19 cellular contexts compared by ENCODE assay signal in the genomic region with DNA sequence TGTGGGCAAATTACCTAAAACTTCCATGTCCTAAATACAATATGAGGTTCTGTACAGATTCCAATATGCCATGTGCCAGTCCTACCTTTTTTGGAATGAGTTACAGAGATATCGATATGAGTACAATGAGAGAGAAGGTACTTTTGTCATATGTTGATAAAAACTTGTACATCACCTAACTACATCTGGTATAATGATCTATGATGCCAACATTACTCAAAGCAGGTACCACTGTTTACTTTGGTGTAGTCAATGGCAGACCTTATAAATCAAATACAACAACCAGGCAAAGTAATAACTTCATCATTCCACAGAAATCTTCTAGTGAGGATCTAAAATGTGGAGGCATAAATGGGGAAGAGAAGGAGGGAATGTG. TPM values are rescaled to one million over a fixed set of nuclear protein-coding genes. Genes with fewer than 3 reads are reported as not detected.
A peak's percentile ranks its signal among the peaks of the same experiment; 100 is the strongest.
DNase-seq lines count a peak whose midpoint lies in the region; ATAC-seq and TF ChIP-seq lines count a peak whose summit lies in the region.
"Had no signal": no experiment of that assay in that cellular context is flagged by ENCODE, and none has a peak within 500 bp of the region (broad histone marks: within the 10 kb centered on the region; RNA-seq: fewer than 3 reads in every experiment).

No MANE protein-coding gene starts in this region.

- H3K9me3 Mint-ChIP-seq in activated CD4-positive, alpha-beta T cell treated with anti-CD3 and anti-CD28 coated beads, Interleukin-2, amount 10 ng/mL, durations not matched to agents 24 days and 14 days: no peaks in the 10 kb centered on the region
- H3K9me3 Mint-ChIP-seq: nephron had no signal

- CTCF ChIA-PET in PC-3 (lab: Charles Lee): no interaction called here

- peak overlapping the region; percentile 75 for H3K9ac ChIP-seq in PC-3 (ENCODE audit: low read length)
- H3K9ac ChIP-seq in trophoblast cell (ENCODE audit: low read length): no peak overlapping the region

- H2BK12ac ChIP-seq in trophoblast cell (ENCODE audit: low read length): no peak overlapping the region

- peaks cover 66% of the 10 kb centered on the region for H3K36me3 Mint-ChIP-seq in activated CD4-positive, alpha-beta T cell treated with anti-CD3 and anti-CD28 coated beads, Interleukin-2, amount 10 ng/mL, durations not matched to agents 24 days and 14 days (ENCODE audit: low read depth)

- H4K20me1 ChIP-seq in PC-3 (ENCODE audit: low read length): no peaks in the 10 kb centered on the region; the same call in 1 of the 2 replicates

- H3K14ac ChIP-seq in trophoblast cell (ENCODE audit: low read length): peak overlapping the region; percentile 2

- H3K4me3 ChIP-seq in PC-3 (ENCODE audit: low read length) (peak overlapping the region; percentile 56), breast epithelium (no peak overlapping the region), trophoblast cell (ENCODE audit: low read depth, low read length) (no peak overlapping the region)
- H3K4me3 ChIP-seq: dorsolateral prefrontal cortex, prostate gland, upper lobe of right lung had no signal

- H4K91ac ChIP-seq in trophoblast cell (ENCODE audit: low read depth, low read length): peak overlapping the region; percentile 36

- H4K12ac ChIP-seq in trophoblast cell (ENCODE audit: low read depth, low read length): no peak overlapping the region

- no peak for TF ChIP-seq CTCF in PC-3 (conservative IDR thresholded peaks at IDR 0.05; ENCODE audit: low read depth, low read length)
- no peak for TF ChIP-seq CTCF in breast epithelium (IDR thresholded peaks at IDR 0.05)

- H2BK5ac ChIP-seq in trophoblast cell (ENCODE audit: low read depth, low read length, poor library complexity): no peak overlapping the region

- no peak for DNase-seq in activated CD4-positive, alpha-beta T cell treated with anti-CD3 and anti-CD28 coated beads, Interleukin-2, amount 10 ng/mL, durations not matched to agents 24 days and 14 days
- DNase-seq in activated CD4-positive, alpha-beta T cell treated with anti-CD3 and anti-CD28 coated beads for 4 hours: no peak
- peak; percentile 58 for DNase-seq in PC-3
- DNase-seq in breast epithelium (ENCODE audit: low spot score in 2 of 2): no peak
- DNase-seq in trophoblast cell: no peak
- DNase-seq in Ammon's horn (ENCODE audit: low spot score): no peak
- DNase-seq: activated CD4-positive, alpha-beta T cell treated with anti-CD3 and anti-CD28 coated beads, Interleukin-2, amount 50 U/mL, for 4 hours; activated gamma-delta T cell; brain microvascular endothelial cell; DMS79; dorsolateral prefrontal cortex; NCI-H1417 treated with DMSO at 0.1 percent for 48 hours; NCI-H748 treated with DMSO at 0.1 percent for 48 hours; upper lobe of right lung had no signal

- H3K27me3 Mint-ChIP-seq in activated CD4-positive, alpha-beta T cell treated with anti-CD3 and anti-CD28 coated beads, Interleukin-2, amount 10 ng/mL, durations not matched to agents 24 days and 14 days: no peaks in the 10 kb centered on the region

- no peak overlapping the region for H3K23ac ChIP-seq in trophoblast cell (ENCODE audit: low read length)

- peaks cover 3% of the 10 kb centered on the region for H3K36me3 ChIP-seq in PC-3 (ENCODE audit: low read depth, low read length)
- H3K36me3 ChIP-seq in breast epithelium: peaks cover 2% of the 10 kb centered on the region
- peaks cover 19 to 33% of the 10 kb centered on the region in 2 experiments for H3K36me3 ChIP-seq in trophoblast cell (ENCODE audit: control insufficient read depth in 1 of 2, insufficient read depth in 2 of 2, low read length in 2 of 2)

- peak overlapping the region; percentile 96 for H3K27ac Mint-ChIP-seq in activated CD4-positive, alpha-beta T cell treated with anti-CD3 and anti-CD28 coated beads, Interleukin-2, amount 10 ng/mL, durations not matched to agents 24 days and 14 days
- H3K27ac Mint-ChIP-seq: nephron had no signal

- no peak overlapping the region for H2BK120ac ChIP-seq in trophoblast cell (ENCODE audit: insufficient read depth, low read length, poor library complexity)

- no peaks in the 10 kb centered on the region for H3K9me2 ChIP-seq in PC-3 (replicated peaks; ENCODE audit: low read length)

- no peak overlapping the region for H3K4ac ChIP-seq in trophoblast cell (ENCODE audit: low read depth, low read length)

- POLR2A ChIA-PET in PC-3 (lab: Charles Lee; ENCODE audit: unreplicated experiment): no interaction called here

- H3K27ac ChIP-seq in PC-3 (ENCODE audit: low read length): peak overlapping the region; percentile 96
- peak overlapping the region; percentile 66 to 67 for H3K27ac ChIP-seq in breast epithelium
- peak overlapping the region; percentile 79 for H3K27ac ChIP-seq in trophoblast cell (ENCODE audit: low read depth, low read length)
- H3K27ac ChIP-seq: brain microvascular endothelial cell, dorsolateral prefrontal cortex, prostate gland, upper lobe of right lung had no signal

- H3F3A ChIP-seq in PC-3 (ENCODE audit: low read length, unreplicated experiment): no peaks in the 10 kb centered on the region

- no peaks in the 10 kb centered on the region for H3K9me3 ChIP-seq in PC-3 (ENCODE audit: low read length)
- H3K9me3 ChIP-seq in breast epithelium: no peaks in the 10 kb centered on the region
- H3K9me3 ChIP-seq in trophoblast cell (ENCODE audit: insufficient read depth, low read depth, low read length): no peaks in the 10 kb centered on the region
- H3K9me3 ChIP-seq: prostate gland, upper lobe of right lung had no signal

- TF ChIP-seq POLR2A in breast epithelium (IDR thresholded peaks at IDR 0.05): no peak

- no CpG with 5 or more reads among the region's 1 CpG for WGBS in trophoblast cell (ENCODE audit: extremely low coverage, insufficient coverage, insufficient read length)

- peak overlapping the region; percentile 85 for H3K4me2 ChIP-seq in PC-3 (ENCODE audit: low read length)
- peak overlapping the region; percentile 33 for H3K4me2 ChIP-seq in trophoblast cell (ENCODE audit: low read length)

- no peak overlapping the region for H3K18ac ChIP-seq in trophoblast cell (ENCODE audit: low read length)

- H2AK5ac ChIP-seq in trophoblast cell (ENCODE audit: low read length): no peak overlapping the region

- H3K79me2 ChIP-seq in PC-3 (ENCODE audit: low read length) (no peaks in the 10 kb centered on the region), trophoblast cell (ENCODE audit: control insufficient read depth, insufficient read depth, low read length, poor library complexity) (peaks cover 1% of the 10 kb centered on the region)

- H3K27me3 ChIP-seq in PC-3 (ENCODE audit: low read length) (no peaks in the 10 kb centered on the region), breast epithelium (no peaks in the 10 kb centered on the region), trophoblast cell (ENCODE audit: insufficient read depth, low read length) (no peaks in the 10 kb centered on the region)
- H3K27me3 ChIP-seq: brain microvascular endothelial cell, dorsolateral prefrontal cortex, upper lobe of right lung had no signal

- H2AFZ ChIP-seq in PC-3 (ENCODE audit: low read length): 0 out of 2 replicates have a peak overlapping the region, but pooled peaks have one; percentile 15
- no peak overlapping the region for H2AFZ ChIP-seq in trophoblast cell (ENCODE audit: insufficient read depth, low read length, poor library complexity)

- peaks cover 24% of the 10 kb centered on the region for H3K4me1 Mint-ChIP-seq in activated CD4-positive, alpha-beta T cell treated with anti-CD3 and anti-CD28 coated beads, Interleukin-2, amount 10 ng/mL, durations not matched to agents 24 days and 14 days
- H3K4me1 Mint-ChIP-seq: nephron had no signal

- peak; percentile 39 for ATAC-seq in PC-3
- no peak for ATAC-seq in GM21529 (IDR thresholded peaks at IDR 0.05; ENCODE audit: unreplicated experiment)
- ATAC-seq in HG03108 (IDR thresholded peaks at IDR 0.05; ENCODE audit: unreplicated experiment): no peak
- ATAC-seq: upper lobe of right lung had no signal

- peaks cover 6% of the 10 kb centered on the region for H3K79me1 ChIP-seq in trophoblast cell (ENCODE audit: low read length)

- intact Hi-C loops in activated CD4-positive, alpha-beta T cell treated with anti-CD3 and anti-CD28 coated beads, Interleukin-2, amount 10 ng/mL, durations not matched to agents 24 days and 14 days (cut with micrococcal nuclease): loop anchor here (2.0 kb wide), 1 partner anchor 58 kb away; a partner anchor contains a TSS
- intact Hi-C loops in PC-3 (cut with micrococcal nuclease) (no loop called here), breast epithelium (cut with DNase I; ENCODE audit: low total_unique reads) (no loop called here)

- H3K4me1 ChIP-seq in PC-3 (ENCODE audit: insufficient read depth, low read length): peaks cover 24% of the 10 kb centered on the region
- no peaks in the 10 kb centered on the region for H3K4me1 ChIP-seq in breast epithelium
- H3K4me1 ChIP-seq in trophoblast cell (ENCODE audit: control insufficient read depth in 1 of 2, insufficient read depth in 2 of 2, low read length in 2 of 2): peaks cover 12 to 13% of the 10 kb centered on the region in 2 experiments
- H3K4me1 ChIP-seq: prostate gland, upper lobe of right lung had no signal

- H4K8ac ChIP-seq in trophoblast cell (ENCODE audit: low read depth, low read length): no peak overlapping the region

- TSS peak; percentile 74 for BruUV-seq in PC-3 (replicated peaks; lab: Mats Ljungman, UMichigan)

- H3K4me3 Mint-ChIP-seq in activated CD4-positive, alpha-beta T cell treated with anti-CD3 and anti-CD28 coated beads, Interleukin-2, amount 10 ng/mL, durations not matched to agents 24 days and 14 days: peak overlapping the region; percentile 68
- H3K4me3 Mint-ChIP-seq: nephron had no signal

RNA-seq across cellular contexts. Expression of a gene that starts 12.7 kb away (rescaled TPM):
- total RNA-seq in activated CD4-positive, alpha-beta T cell treated with anti-CD3 and anti-CD28 coated beads, Interleukin-2, amount 10 ng/mL, durations not matched to agents 24 days and 14 days: 34.6 and 35.8 TPM in 2 replicates
- total RNA-seq in PC-3 (2014; rRNA removed) (8.9 and 11.7 TPM in 2 replicates), breast epithelium (10 to 100 TPM; 21.3 to 34.5 (median 27.2) TPM)
- polyA plus RNA-seq in trophoblast cell (2013): 11.5 and 12.3 TPM in 2 replicates

RNA-seq across cellular contexts. Expression of a gene that starts 35.4 kb away (rescaled TPM):
- total RNA-seq in activated CD4-positive, alpha-beta T cell treated with anti-CD3 and anti-CD28 coated beads, Interleukin-2, amount 10 ng/mL, durations not matched to agents 24 days and 14 days: 0.09 TPM in 1 of 2 replicates, not detected in the other
- 0.17 TPM in 1 of 2 replicates, not detected in the other for total RNA-seq in PC-3 (2014; rRNA removed)
- under 1 TPM; 0.29 to 0.64 (median 0.33) TPM for total RNA-seq in breast epithelium
- polyA plus RNA-seq in trophoblast cell (2013): not detected in 2 replicates
- total RNA-seq: LHCN-M2 had no signal

RNA-seq across cellular contexts. Expression of a gene that starts 54.0 kb away (rescaled TPM):
- 69.8 and 76.9 TPM in 2 replicates for total RNA-seq in activated CD4-positive, alpha-beta T cell treated with anti-CD3 and anti-CD28 coated beads, Interleukin-2, amount 10 ng/mL, durations not matched to agents 24 days and 14 days
- total RNA-seq in PC-3 (2014; rRNA removed): 57.7 and 64.1 TPM in 2 replicates
- 10 to 100 TPM; 38.1 to 66.9 (median 57.5) TPM for total RNA-seq in breast epithelium
- polyA plus RNA-seq in trophoblast cell (2013): 14.7 and 15.6 TPM in 2 replicates

RNA-seq across cellular contexts. Expression of a gene that starts 54.4 kb away (rescaled TPM):
- total RNA-seq in activated CD4-positive, alpha-beta T cell treated with anti-CD3 and anti-CD28 coated beads, Interleukin-2, amount 10 ng/mL, durations not matched to agents 24 days and 14 days: 239 and 242 TPM in 2 replicates
- 147 and 189 TPM in 2 replicates for total RNA-seq in PC-3 (2014; rRNA removed)
- 100 to 1,000 TPM; 129 to 165 (median 150) TPM for total RNA-seq in breast epithelium
- 178 and 184 TPM in 2 replicates for polyA plus RNA-seq in trophoblast cell (2013)

RNA-seq across cellular contexts. Expression of a gene that starts 57.1 kb away (rescaled TPM):
- 32.0 and 33.1 TPM in 2 replicates for total RNA-seq in activated CD4-positive, alpha-beta T cell treated with anti-CD3 and anti-CD28 coated beads, Interleukin-2, amount 10 ng/mL, durations not matched to agents 24 days and 14 days
- total RNA-seq in PC-3 (2014; rRNA removed): 35.6 and 38.3 TPM in 2 replicates
- 10 to 100 TPM; 14.7 to 20.0 (median 17.9) TPM for total RNA-seq in breast epithelium
- polyA plus RNA-seq in trophoblast cell (2013): 26.8 and 27.1 TPM in 2 replicates
